ENCODE assay signal across 1 cellular context in genomic region chr20:50664248-50664647, GRCh38.
TF ChIP-seq lines count a peak whose summit lies in the region.

No MANE protein-coding gene starts in this region.

TF ChIP-seq in A549, 52 proteins besides CTCF, POLR2A, EP300 and RAD21:
- TF ChIP-seq, protein P1, sequence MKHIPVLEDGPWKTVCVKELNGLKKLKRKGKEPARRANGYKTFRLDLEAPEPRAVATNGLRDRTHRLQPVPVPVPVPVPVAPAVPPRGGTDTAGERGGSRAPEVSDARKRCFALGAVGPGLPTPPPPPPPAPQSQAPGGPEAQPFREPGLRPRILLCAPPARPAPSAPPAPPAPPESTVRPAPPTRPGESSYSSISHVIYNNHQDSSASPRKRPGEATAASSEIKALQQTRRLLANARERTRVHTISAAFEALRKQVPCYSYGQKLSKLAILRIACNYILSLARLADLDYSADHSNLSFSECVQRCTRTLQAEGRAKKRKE (CRISPR knock-in tag; IDR thresholded peaks at IDR 0.05; ENCODE audit: low read depth) = no peak
- TF ChIP-seq RNF2 (IDR thresholded peaks at IDR 0.05; ENCODE audit: borderline replicate concordance, low read depth) (no peak), ZNF302 (CRISPR knock-in tag; IDR thresholded peaks at IDR 0.05) (no peak), FOSB (CRISPR knock-in tag; IDR thresholded peaks at IDR 0.05) (no peak), NFE2L2 (conservative IDR thresholded peaks at IDR 0.05; ENCODE audit: low read length) (no peak), RFX5 (IDR thresholded peaks at IDR 0.05) (no peak), NR3C1 (IDR thresholded peaks at IDR 0.05) (no peak), KDM5A (IDR thresholded peaks at IDR 0.05) (no peak), RARB (CRISPR knock-in tag; IDR thresholded peaks at IDR 0.05) (no peak), HOXB13 (CRISPR knock-in tag; IDR thresholded peaks at IDR 0.05; ENCODE audit: low read depth) (no peak), PHF8 (IDR thresholded peaks at IDR 0.05; ENCODE audit: borderline replicate concordance, low read depth) (no peak), CBX2 (IDR thresholded peaks at IDR 0.05; ENCODE audit: borderline replicate concordance, low read depth) (no peak)
- TF ChIP-seq, protein P2, sequence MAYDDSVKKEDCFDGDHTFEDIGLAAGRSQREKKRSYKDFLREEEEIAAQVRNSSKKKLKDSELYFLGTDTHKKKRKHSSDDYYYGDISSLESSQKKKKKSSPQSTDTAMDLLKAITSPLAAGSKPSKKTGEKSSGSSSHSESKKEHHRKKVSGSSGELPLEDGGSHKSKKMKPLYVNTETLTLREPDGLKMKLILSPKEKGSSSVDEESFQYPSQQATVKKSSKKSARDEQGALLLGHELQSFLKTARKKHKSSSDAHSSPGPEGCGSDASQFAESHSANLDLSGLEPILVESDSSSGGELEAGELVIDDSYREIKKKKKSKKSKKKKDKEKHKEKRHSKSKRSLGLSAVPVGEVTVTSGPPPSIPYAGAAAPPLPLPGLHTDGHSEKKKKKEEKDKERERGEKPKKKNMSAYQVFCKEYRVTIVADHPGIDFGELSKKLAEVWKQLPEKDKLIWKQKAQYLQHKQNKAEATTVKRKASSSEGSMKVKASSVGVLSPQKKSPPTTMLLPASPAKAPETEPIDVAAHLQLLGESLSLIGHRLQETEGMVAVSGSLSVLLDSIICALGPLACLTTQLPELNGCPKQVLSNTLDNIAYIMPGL (CRISPR knock-in tag; IDR thresholded peaks at IDR 0.05; ENCODE audit: borderline replicate concordance) = no peak
